In the genomic region with DNA sequence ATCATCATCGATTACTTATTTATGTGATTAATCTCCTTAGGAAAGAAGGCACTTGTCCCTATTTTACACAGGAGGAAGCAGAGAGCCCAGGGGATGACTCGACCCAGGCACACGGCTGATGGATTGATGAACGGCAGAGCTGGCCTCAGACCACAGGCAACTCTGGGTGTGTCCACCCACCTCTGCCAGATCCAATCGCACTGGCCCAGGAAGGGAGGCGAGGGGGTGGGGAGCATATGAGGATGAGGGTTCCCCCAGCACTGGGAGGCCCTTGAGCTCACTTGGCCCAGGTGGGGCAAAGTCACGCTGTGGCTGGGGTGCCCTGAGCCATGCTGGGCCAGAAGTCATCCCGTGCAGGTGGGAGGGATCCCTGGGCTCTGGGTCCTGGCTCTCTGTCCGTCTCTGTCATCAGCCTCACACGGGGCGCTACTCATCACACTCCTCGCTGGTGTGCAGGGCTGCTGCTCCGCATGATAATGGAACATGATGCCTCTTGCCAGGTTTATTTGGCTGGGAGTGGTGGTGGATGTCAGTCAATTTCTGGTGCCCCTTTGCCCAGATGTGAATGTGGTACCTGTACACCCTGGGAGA, we compare ENCODE assay signal across 18 cellular contexts.
DNase-seq lines count a peak whose midpoint lies in the region; ATAC-seq, FAIRE-seq and TF ChIP-seq lines count a peak whose summit lies in the region.
"Had no signal": no experiment of that assay in that cellular context is flagged by ENCODE, and none has a peak within 500 bp of the region (broad histone marks: within the 10 kb centered on the region; RNA-seq: fewer than 3 reads in every experiment).

No MANE protein-coding gene starts in this region.

- peak overlapping the region; percentile 46 for H3K27ac Mint-ChIP-seq in activated naive CD8-positive, alpha-beta T cell
- H3K27ac Mint-ChIP-seq in activated naive CD8-positive, alpha-beta T cell treated with anti-CD3 and anti-CD28 coated beads for 36 hours, result no peak overlapping the region
- H3K27ac Mint-ChIP-seq: CD14-positive monocyte; CD4-positive, alpha-beta memory T cell had no signal

- TF ChIP-seq POLR2A in HepG2 (IDR thresholded peaks at IDR 0.05; ENCODE audit: insufficient read depth in 1 of 2, low read depth in 2 of 2, low read length in 2 of 2) (no peak), right lobe of liver (IDR thresholded peaks at IDR 0.05) (no peak), H1 (IDR thresholded peaks at IDR 0.05; ENCODE audit: control extremely low read depth in 1 of 2, low read depth in 2 of 2, low read length in 2 of 2) (no peak), GM12892 (IDR thresholded peaks at IDR 0.05; ENCODE audit: low read depth, low read length) (no peak)

- H3K4ac ChIP-seq in H1 (replicated peaks; ENCODE audit: insufficient read length, low read depth, low read length), result no peak overlapping the region

- peak; percentile 27; the same call in 2 of the 3 replicates for ATAC-seq in HepG2
- ATAC-seq in right lobe of liver, result no peak
- ATAC-seq in upper lobe of right lung, result peak; percentile 10

- H2BK20ac ChIP-seq in H1 (ENCODE audit: low read length), result no peak overlapping the region

- H3K9ac ChIP-seq in HepG2 (ENCODE audit: insufficient read depth, low read depth, low read length) (no peak overlapping the region), H1 (replicated peaks in 1 of 4; ENCODE audit: extremely low read depth in 1 of 4, low read depth in 3 of 4, low read length in 3 of 4) (no peak overlapping the region)
- H3K9ac ChIP-seq: BLaER1 had no signal

- H3K36me3 Mint-ChIP-seq in activated naive CD8-positive, alpha-beta T cell, result no peaks in the 10 kb centered on the region
- no peaks in the 10 kb centered on the region for H3K36me3 Mint-ChIP-seq in activated naive CD8-positive, alpha-beta T cell treated with anti-CD3 and anti-CD28 coated beads for 36 hours
- H3K36me3 Mint-ChIP-seq: CD14-positive monocyte; CD4-positive, alpha-beta memory T cell had no signal

- no peak overlapping the region for H3K56ac ChIP-seq in H1 (replicated peaks; ENCODE audit: insufficient read length, low read depth, low read length)

- H3K27ac ChIP-seq in HepG2 (ENCODE audit: extremely low read length, insufficient read depth, low read length) (no peak overlapping the region), right lobe of liver (no peak overlapping the region), H1 (ENCODE audit: low read depth, low read length) (no peak overlapping the region; the same call in 1 of the 2 replicates), upper lobe of right lung (no peak overlapping the region)
- H3K27ac ChIP-seq: 22Rv1, BLaER1, HL-60 had no signal

- H4K20me1 ChIP-seq in HepG2 (ENCODE audit: insufficient read depth, low read length) (no peaks in the 10 kb centered on the region), H1 (replicated peaks in 1 of 2; ENCODE audit: control insufficient read depth in 1 of 2, insufficient read depth in 2 of 2, low read length in 2 of 2) (no peaks in the 10 kb centered on the region)
- H4K20me1 ChIP-seq: BLaER1 had no signal

- FAIRE-seq in HepG2 (lab: Jason Lieb, UNC), result no peak
- FAIRE-seq in H1 (lab: Jason Lieb, UNC), result no peak
- no peak for FAIRE-seq in GM12892 (lab: Jason Lieb, UNC)

- H3K9me3 ChIP-seq in HepG2 (ENCODE audit: low read length) (no peaks in the 10 kb centered on the region), right lobe of liver (no peaks in the 10 kb centered on the region), H1 (ENCODE audit: insufficient read depth in 2 of 2, low read depth in 1 of 2, low read length in 1 of 2) (no peaks in the 10 kb centered on the region), upper lobe of right lung (no peaks in the 10 kb centered on the region)
- H3K9me3 ChIP-seq: BLaER1, HAP-1 had no signal

- H4K5ac ChIP-seq in H1 (ENCODE audit: insufficient read length, low read depth, low read length), result no peak overlapping the region

- no peak overlapping the region for H3K14ac ChIP-seq in H1 (ENCODE audit: insufficient read length)

- no peak overlapping the region for H2AFZ ChIP-seq in HepG2 (ENCODE audit: low read length)
- peak overlapping the region; percentile 66; the same call in 1 of the 2 replicates for H2AFZ ChIP-seq in H1 (ENCODE audit: low read length)

- no peaks in the 10 kb centered on the region for H3K36me3 ChIP-seq in HepG2 (replicated peaks in 1 of 2; ENCODE audit: control insufficient read depth in 1 of 2, insufficient read depth in 2 of 2, low read length in 2 of 2)
- H3K36me3 ChIP-seq in right lobe of liver, result no peaks in the 10 kb centered on the region
- H3K36me3 ChIP-seq in H1 (ENCODE audit: control insufficient read depth in 2 of 4, insufficient read depth in 4 of 4, low read length in 3 of 4), result no peaks in the 10 kb centered on the region
- H3K36me3 ChIP-seq in upper lobe of right lung, result no peaks in the 10 kb centered on the region
- H3K36me3 ChIP-seq: BLaER1, HAP-1 had no signal

- H3K4me3 ChIP-seq in HepG2 (replicated peaks in 1 of 3; ENCODE audit: insufficient read depth in 1 of 3, low read depth in 2 of 3, low read length in 3 of 3) (no peak overlapping the region), right lobe of liver (no peak overlapping the region), H1 (ENCODE audit: extremely low read depth in 1 of 4, insufficient read depth in 2 of 4, low read depth in 3 of 4, low read length in 4 of 4) (no peak overlapping the region), upper lobe of right lung (no peak overlapping the region)
- H3K4me3 ChIP-seq: BLaER1, HAP-1 had no signal

- peak overlapping the region; percentile 1; the same call in 1 of the 2 replicates for H4K8ac ChIP-seq in H1 (ENCODE audit: extremely low read depth, insufficient read depth, low read length)

- TF ChIP-seq RAD21 in HepG2 (CRISPR knock-in tag; IDR thresholded peaks at IDR 0.05), result no peak
- no peak for TF ChIP-seq RAD21 in H1 (IDR thresholded peaks at IDR 0.05 in 1 of 2, conservative IDR thresholded peaks at IDR 0.05 in 1 of 2; ENCODE audit: low read depth in 2 of 2, low read length in 2 of 2)

- H2AK5ac ChIP-seq in H1 (ENCODE audit: low read depth, low read length), result no peak overlapping the region

- H3K27me3 ChIP-seq in HepG2 (ENCODE audit: control insufficient read depth in 1 of 2, insufficient read depth in 2 of 2, low read length in 2 of 2) (peaks cover 1 to 3% of the 10 kb centered on the region in 2 experiments; a peak in 1 of 5 replicates), right lobe of liver (no peaks in the 10 kb centered on the region), H1 (replicated peaks in 1 of 4; ENCODE audit: control insufficient read depth in 3 of 4, extremely low read depth in 1 of 4, insufficient read depth in 3 of 4, low read length in 3 of 4) (no peaks in the 10 kb centered on the region), upper lobe of right lung (no peaks in the 10 kb centered on the region)
- H3K27me3 ChIP-seq: BLaER1 had no signal

- H2BK12ac ChIP-seq in H1 (ENCODE audit: low read depth, low read length), result no peak overlapping the region

- H3K4me3 Mint-ChIP-seq in activated naive CD8-positive, alpha-beta T cell, result no peak overlapping the region
- H3K4me3 Mint-ChIP-seq in activated naive CD8-positive, alpha-beta T cell treated with anti-CD3 and anti-CD28 coated beads for 36 hours, result no peak overlapping the region
- H3K4me3 Mint-ChIP-seq: CD14-positive monocyte; CD4-positive, alpha-beta memory T cell had no signal

- no peak overlapping the region; the same call in 1 of the 2 replicates for H2BK15ac ChIP-seq in H1 (ENCODE audit: low read length)

- H2BK5ac ChIP-seq in H1 (ENCODE audit: low read depth, low read length), result no peak overlapping the region

- H3K9me3 Mint-ChIP-seq in activated naive CD8-positive, alpha-beta T cell (ENCODE audit: low read depth), result no peaks in the 10 kb centered on the region
- H3K9me3 Mint-ChIP-seq in activated naive CD8-positive, alpha-beta T cell treated with anti-CD3 and anti-CD28 coated beads for 36 hours, result no peaks in the 10 kb centered on the region
- H3K9me3 Mint-ChIP-seq: CD4-positive, alpha-beta memory T cell had no signal

- in situ Hi-C loops in HepG2 (cut with HindIII; ENCODE audit: extremely low pct_ligation_motif_present, low pct_unique_long_range_greater_than_20kb), result no loop called here

- no peak for DNase-seq in activated naive CD8-positive, alpha-beta T cell treated with anti-CD3 and anti-CD28 coated beads for 36 hours
- DNase-seq in HepG2 (ENCODE audit: low spot score) (no peak), right lobe of liver (no peak), H1 (ENCODE audit: low read depth in 1 of 2, low spot score in 2 of 2) (no peak), upper lobe of right lung (no peak), GM12892 (ENCODE audit: insufficient read length) (no peak)
- DNase-seq in stimulated activated CD4-positive, alpha-beta T cell treated with anti-CD3 and anti-CD28 coated beads, Interleukin-12 subunit alpha, Interleukin-12 subunit beta, amount 100 ng/mL, for 4 hours, result no peak
- DNase-seq: CD4-positive, alpha-beta memory T cell; DMS153; DMS79; GDM1; IMR-90 had no signal

- no peak for TF ChIP-seq EP300 in HepG2 (IDR thresholded peaks at IDR 0.05; ENCODE audit: low read depth in 2 of 2, low read length in 2 of 2)
- TF ChIP-seq EP300 in HepG2 (CRISPR knock-in tag; IDR thresholded peaks at IDR 0.05; ENCODE audit: borderline replicate concordance), result no peak
- TF ChIP-seq EP300 in H1 (IDR thresholded peaks at IDR 0.05; ENCODE audit: borderline replicate concordance in 1 of 2, low read depth in 2 of 2, low read length in 2 of 2), result no peak

- no peaks in the 10 kb centered on the region for H3K79me2 ChIP-seq in HepG2 (ENCODE audit: insufficient read depth, low read length)
- H3K79me2 ChIP-seq in H1 (ENCODE audit: control insufficient read depth in 1 of 2, insufficient read depth in 2 of 2, low read length in 2 of 2), result no peaks in the 10 kb centered on the region

- no peak for TF ChIP-seq CTCF in HepG2 (CRISPR knock-in tag; IDR thresholded peaks at IDR 0.05)
- no peak for TF ChIP-seq CTCF in right lobe of liver (IDR thresholded peaks at IDR 0.05)
- no peak for TF ChIP-seq CTCF in H1 (IDR thresholded peaks at IDR 0.05; ENCODE audit: control extremely low read depth in 1 of 3, insufficient read depth in 1 of 3, low read depth in 1 of 3, low read length in 3 of 3)
- no peak for TF ChIP-seq CTCF in upper lobe of right lung (IDR thresholded peaks at IDR 0.05)

- H3K23me2 ChIP-seq in H1 (ENCODE audit: low read depth, low read length), result no peaks in the 10 kb centered on the region

- H3K27me3 Mint-ChIP-seq in activated naive CD8-positive, alpha-beta T cell, result no peaks in the 10 kb centered on the region
- no peaks in the 10 kb centered on the region for H3K27me3 Mint-ChIP-seq in activated naive CD8-positive, alpha-beta T cell treated with anti-CD3 and anti-CD28 coated beads for 36 hours

- no peaks in the 10 kb centered on the region for H3K4me1 Mint-ChIP-seq in activated naive CD8-positive, alpha-beta T cell (ENCODE audit: low read depth)
- no peaks in the 10 kb centered on the region for H3K4me1 Mint-ChIP-seq in activated naive CD8-positive, alpha-beta T cell treated with anti-CD3 and anti-CD28 coated beads for 36 hours
- H3K4me1 Mint-ChIP-seq: CD14-positive monocyte; CD4-positive, alpha-beta memory T cell had no signal

- H3K23ac ChIP-seq in H1 (ENCODE audit: insufficient read length), result no peak overlapping the region

- no peak overlapping the region for H4K91ac ChIP-seq in H1 (replicated peaks; ENCODE audit: insufficient read length, low read length)

- intact Hi-C loops in HepG2 (cut with micrococcal nuclease; ENCODE audit: unreplicated experiment), result no loop called here
- intact Hi-C loops in right lobe of liver (cut with DNase I), result no loop called here
- intact Hi-C loops in upper lobe of right lung (cut with DNase I), result no loop called here

- peaks cover 46% of the 10 kb centered on the region for H3K4me1 ChIP-seq in HepG2 (ENCODE audit: insufficient read depth, low read length)
- H3K4me1 ChIP-seq in right lobe of liver, result no peaks in the 10 kb centered on the region
- no peaks in the 10 kb centered on the region; a peak in 1 of 7 replicates for H3K4me1 ChIP-seq in H1 (replicated peaks in 1 of 4; ENCODE audit: control insufficient read depth in 3 of 4, insufficient read depth in 4 of 4, low read length in 3 of 4)
- H3K4me1 ChIP-seq in upper lobe of right lung, result no peaks in the 10 kb centered on the region
- H3K4me1 ChIP-seq: BLaER1, HAP-1 had no signal

- H3K79me1 ChIP-seq in H1 (ENCODE audit: low read depth, low read length), result no peaks in the 10 kb centered on the region

- H2BK120ac ChIP-seq in H1 (replicated peaks; ENCODE audit: low read depth, low read length), result no peak overlapping the region

- POLR2A ChIA-PET in HepG2 (lab: Yijun Ruan, JAX), result no interaction called here
- POLR2A ChIA-PET in H1 (lab: Charles Lee; ENCODE audit: partially characterized antibody), result interaction anchor here (1.4 kb wide), 1 partner anchor 14 kb away, joined by 4 read pairs; no protein-coding TSS in a partner anchor

- CTCF ChIA-PET in HepG2 (lab: Yijun Ruan, JAX; ENCODE audit: low intra/inter-chr PET ratio, low total read pairs) (no interaction called here), H1 (lab: Charles Lee; ENCODE audit: partially characterized antibody) (interaction anchor here (0.7 to 1.5 kb wide), 3 partner anchors 14 to 809 kb away, joined by 3 to 8 read pairs (median 4); no protein-coding TSS in a partner anchor)

- no TSS peak for BruUV-seq in HepG2 (replicated peaks; lab: Mats Ljungman, UMichigan)

- no peak overlapping the region for H3K4me2 ChIP-seq in HepG2 (ENCODE audit: low read depth, low read length)
- H3K4me2 ChIP-seq in H1 (ENCODE audit: insufficient read depth in 1 of 2, low read depth in 2 of 2, low read length in 2 of 2), result no peak overlapping the region
- H3K4me2 ChIP-seq: BLaER1 had no signal

- no peak overlapping the region; the same call in 1 of the 2 replicates for H3K18ac ChIP-seq in H1 (ENCODE audit: extremely low read depth, low read length)

- WGBS in HepG2 (ENCODE audit: low lambda C conversion rate), result 57% methylated on average over 10 of the region's 13 CpGs
- 92% methylated on average over 6 of the region's 13 CpGs for whole genome bisulfite sequencing in right lobe of liver (ENCODE audit: insufficient coverage, low coverage, low lambda C conversion rate, missing lambda C conversion rate)
- WGBS in H1 (ENCODE audit: extremely low coverage in 1 of 2, insufficient coverage in 1 of 2, insufficient read length in 1 of 2, insufficient replicate concordance in 2 of 2, low coverage in 1 of 2, low lambda C conversion rate in 2 of 2, missing lambda C conversion rate in 1 of 2), 2 experiments, result 96% methylated on average over 13 of the region's 13 CpGs; no CpG with 5 or more reads in 1 of the 2 experiments

Comparison
In these comparisons a context has a peak if more than half of its experiments do, and no peak if none do; other contexts are left out.
1. ATAC-seq: peak in HepG2 (single experiment) and upper lobe of right lung (single experiment); none in right lobe of liver (0 of 4).